ENCODE assay signal across 1 cellular context in the genomic region with DNA sequence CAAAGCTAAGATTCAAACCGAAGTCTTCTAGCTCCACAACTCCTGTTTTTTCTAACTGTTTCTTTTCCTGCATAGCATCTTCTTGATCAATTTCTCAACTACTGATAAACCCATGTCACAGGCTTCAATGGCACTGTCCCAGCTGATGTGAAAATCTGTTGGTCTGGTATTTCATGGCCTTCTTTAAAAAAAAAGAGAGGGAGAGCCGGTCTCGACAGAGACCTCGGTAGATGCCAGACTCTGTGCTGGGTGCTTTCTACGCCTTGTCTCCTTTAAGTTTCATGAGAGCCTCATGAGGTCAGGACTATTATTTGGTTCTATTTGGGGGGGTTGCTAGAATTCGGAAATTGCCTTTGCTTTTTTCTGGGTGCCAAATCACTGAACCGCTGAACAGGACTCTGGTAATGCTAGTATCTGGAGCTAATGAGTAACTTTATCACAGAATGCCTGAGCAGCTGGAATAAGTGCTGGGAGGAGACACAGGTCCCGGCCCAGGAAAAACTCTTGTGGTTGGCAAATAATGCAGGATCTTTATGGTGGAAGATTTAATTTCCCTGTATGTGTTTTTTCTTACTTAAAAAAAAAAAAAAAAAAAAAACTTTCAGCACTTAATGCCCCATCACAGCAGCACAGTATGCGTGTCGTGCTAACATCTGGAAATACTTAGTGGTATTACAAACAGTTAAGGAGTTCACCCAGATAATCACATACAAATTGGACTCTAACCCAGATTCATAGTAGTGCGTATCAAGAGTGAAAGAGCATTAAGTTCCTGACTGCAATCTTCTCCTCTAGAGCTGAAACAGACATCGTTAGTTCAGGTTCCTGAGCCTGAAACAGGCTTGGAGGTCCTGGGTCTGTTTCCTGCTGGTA.
TF ChIP-seq lines count a peak whose summit lies in the region.

No MANE protein-coding gene starts in this region.

TF ChIP-seq in GM12878, 131 proteins besides CTCF, POLR2A, EP300 and RAD21 (continued from another document):
- TF ChIP-seq, protein P1, sequence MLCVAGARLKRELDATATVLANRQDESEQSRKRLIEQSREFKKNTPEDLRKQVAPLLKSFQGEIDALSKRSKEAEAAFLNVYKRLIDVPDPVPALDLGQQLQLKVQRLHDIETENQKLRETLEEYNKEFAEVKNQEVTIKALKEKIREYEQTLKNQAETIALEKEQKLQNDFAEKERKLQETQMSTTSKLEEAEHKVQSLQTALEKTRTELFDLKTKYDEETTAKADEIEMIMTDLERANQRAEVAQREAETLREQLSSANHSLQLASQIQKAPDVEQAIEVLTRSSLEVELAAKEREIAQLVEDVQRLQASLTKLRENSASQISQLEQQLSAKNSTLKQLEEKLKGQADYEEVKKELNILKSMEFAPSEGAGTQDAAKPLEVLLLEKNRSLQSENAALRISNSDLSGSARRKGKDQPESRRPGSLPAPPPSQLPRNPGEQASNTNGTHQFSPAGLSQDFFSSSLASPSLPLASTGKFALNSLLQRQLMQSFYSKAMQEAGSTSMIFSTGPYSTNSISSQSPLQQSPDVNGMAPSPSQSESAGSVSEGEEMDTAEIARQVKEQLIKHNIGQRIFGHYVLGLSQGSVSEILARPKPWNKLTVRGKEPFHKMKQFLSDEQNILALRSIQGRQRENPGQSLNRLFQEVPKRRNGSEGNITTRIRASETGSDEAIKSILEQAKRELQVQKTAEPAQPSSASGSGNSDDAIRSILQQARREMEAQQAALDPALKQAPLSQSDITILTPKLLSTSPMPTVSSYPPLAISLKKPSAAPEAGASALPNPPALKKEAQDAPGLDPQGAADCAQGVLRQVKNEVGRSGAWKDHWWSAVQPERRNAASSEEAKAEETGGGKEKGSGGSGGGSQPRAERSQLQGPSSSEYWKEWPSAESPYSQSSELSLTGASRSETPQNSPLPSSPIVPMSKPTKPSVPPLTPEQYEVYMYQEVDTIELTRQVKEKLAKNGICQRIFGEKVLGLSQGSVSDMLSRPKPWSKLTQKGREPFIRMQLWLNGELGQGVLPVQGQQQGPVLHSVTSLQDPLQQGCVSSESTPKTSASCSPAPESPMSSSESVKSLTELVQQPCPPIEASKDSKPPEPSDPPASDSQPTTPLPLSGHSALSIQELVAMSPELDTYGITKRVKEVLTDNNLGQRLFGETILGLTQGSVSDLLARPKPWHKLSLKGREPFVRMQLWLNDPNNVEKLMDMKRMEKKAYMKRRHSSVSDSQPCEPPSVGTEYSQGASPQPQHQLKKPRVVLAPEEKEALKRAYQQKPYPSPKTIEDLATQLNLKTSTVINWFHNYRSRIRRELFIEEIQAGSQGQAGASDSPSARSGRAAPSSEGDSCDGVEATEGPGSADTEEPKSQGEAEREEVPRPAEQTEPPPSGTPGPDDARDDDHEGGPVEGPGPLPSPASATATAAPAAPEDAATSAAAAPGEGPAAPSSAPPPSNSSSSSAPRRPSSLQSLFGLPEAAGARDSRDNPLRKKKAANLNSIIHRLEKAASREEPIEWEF (IDR thresholded peaks at IDR 0.05; ENCODE audit: insufficient replicate concordance, low read depth, low read length) = no peak
- TF ChIP-seq NRF1 (conservative IDR thresholded peaks at IDR 0.05; ENCODE audit: low read depth, low read length) (no peak), RCOR1 (conservative IDR thresholded peaks at IDR 0.05; ENCODE audit: low read depth, low read length) (no peak), ZSCAN29 (IDR thresholded peaks at IDR 0.05) (no peak)
